In genomic region chr14:73339846-73340565, GRCh38 we compare ENCODE assay signal across 26 cellular contexts.
DNase-seq lines count a peak whose midpoint lies in the region; ATAC-seq, FAIRE-seq and TF ChIP-seq lines count a peak whose summit lies in the region.
"Had no signal": no experiment of that assay in that cellular context is flagged by ENCODE, and none has a peak within 500 bp of the region (broad histone marks: within the 10 kb centered on the region; RNA-seq: fewer than 3 reads in every experiment).

No MANE protein-coding gene starts in this region.

- peaks cover 4% of the 10 kb centered on the region for H3K36me3 Mint-ChIP-seq in brain

- H3K4me2 ChIP-seq in mesendoderm (ENCODE audit: low read length): no peak overlapping the region
- H3K4me2 ChIP-seq: KMS-11 had no signal

- H3K27ac ChIP-seq in mesendoderm (ENCODE audit: low read depth, low read length): no peak overlapping the region
- H3K27ac ChIP-seq: colonic mucosa, esophagus squamous epithelium, KMS-11, SJCRH30, thoracic aorta, uterus had no signal

- H2BK5ac ChIP-seq in mesendoderm (ENCODE audit: low read length): peak overlapping the region; percentile 69

- peaks cover 53% of the 10 kb centered on the region for H3K4me1 Mint-ChIP-seq in brain

- no peak overlapping the region for H4K8ac ChIP-seq in mesendoderm (ENCODE audit: low read depth, low read length)

- H3K4me3 Mint-ChIP-seq in brain: peak overlapping the region in 1 of 5 experiments; percentile 3
- H3K4me3 Mint-ChIP-seq: CD4-positive, alpha-beta T cell; stimulated activated naive CD8-positive, alpha-beta T cell treated with anti-CD3 and anti-CD28 coated beads, Interleukin-15, Interleukin-2, amounts not matched to agents 100 ng/mL and 50 ng/mL, for 24 hours had no signal

- H2BK120ac ChIP-seq in mesendoderm (ENCODE audit: low read depth, low read length): no peak overlapping the region

- H3K4me1 ChIP-seq in mesendoderm (ENCODE audit: control insufficient read depth, low read depth, low read length): peaks cover 4% of the 10 kb centered on the region
- H3K4me1 ChIP-seq: colonic mucosa, SJCRH30, uterus had no signal

- H3K27me3 Mint-ChIP-seq in brain: no peaks in the 10 kb centered on the region
- H3K27me3 Mint-ChIP-seq: CD4-positive, alpha-beta T cell; stimulated activated naive CD8-positive, alpha-beta T cell treated with anti-CD3 and anti-CD28 coated beads, Interleukin-15, Interleukin-2, amounts not matched to agents 100 ng/mL and 50 ng/mL, for 24 hours had no signal

- no peak overlapping the region for H3K23ac ChIP-seq in mesendoderm (ENCODE audit: low read length)

- no peak overlapping the region for H2BK15ac ChIP-seq in mesendoderm (replicated peaks; ENCODE audit: low read depth)

- ATAC-seq in GM21526 (IDR thresholded peaks at IDR 0.05; ENCODE audit: low FRiP score, unreplicated experiment) (no peak), HG02588 (IDR thresholded peaks at IDR 0.05; ENCODE audit: unreplicated experiment) (no peak)

- H3K4ac ChIP-seq in mesendoderm (ENCODE audit: low read depth, low read length): no peak overlapping the region

- DNase-seq in DMS 273 (lab: John Stamatoyannopoulos, UW; ENCODE audit: unreplicated experiment) (peak; percentile 80), NCI-H446 treated with DMSO at 0.1 percent for 48 hours (lab: John Stamatoyannopoulos, UW) (peak; percentile 15), mesendoderm (peak; percentile 92), D721Med (ENCODE audit: insufficient read length, low spot score) (no peak), dedifferentiated amniotic fluid mesenchymal stem cell (ENCODE audit: extremely low spot score) (no peak)
- DNase-seq: activated CD4-positive, alpha-beta T cell treated with anti-CD3 and anti-CD28 coated beads, Interleukin-2, amount 50 U/mL, for 4 hours; activated CD4-positive, CD25-positive, alpha-beta regulatory T cell; activated naive CD4-positive, alpha-beta T cell treated with anti-CD3 and anti-CD28 coated beads, Interleukin-2, amount 50 U/mL, for 16 hours; amniotic stem cell; CD4-positive, alpha-beta T cell; colonic mucosa; esophagus squamous epithelium; foreskin melanocyte; NCI-H1436 treated with DMSO at 0.1 percent for 48 hours; NCI-H510A treated with DMSO at 0.1 percent for 48 hours; SJCRH30; small intestine; uterus had no signal

- FAIRE-seq in D721Med (lab: Jason Lieb, UNC): no peak
- FAIRE-seq: A204.1, RCC 7860, small intestine had no signal

- WGBS in mesendoderm (ENCODE audit: extremely low coverage, insufficient coverage, low lambda C conversion rate): no CpG with 5 or more reads among the region's 6 CpGs

- H3K36me3 ChIP-seq in mesendoderm (ENCODE audit: control insufficient read depth, insufficient read depth, low read length): no peaks in the 10 kb centered on the region
- H3K36me3 ChIP-seq: colonic mucosa, esophagus squamous epithelium, SJCRH30, thoracic aorta, uterus had no signal

- no peak overlapping the region for H4K5ac ChIP-seq in mesendoderm (ENCODE audit: low read length)

- peaks cover 1% of the 10 kb centered on the region for H3K79me1 ChIP-seq in mesendoderm (ENCODE audit: low read length)

- H3K9ac ChIP-seq in mesendoderm (ENCODE audit: low read length): no peak overlapping the region
- H3K9ac ChIP-seq: KMS-11 had no signal

- no peaks in the 10 kb centered on the region for H3K27me3 ChIP-seq in mesendoderm (ENCODE audit: insufficient read depth, low read length, poor library complexity)
- H3K27me3 ChIP-seq: colonic mucosa, esophagus squamous epithelium, SJCRH30, uterus had no signal

- no peak overlapping the region for H2AK5ac ChIP-seq in mesendoderm (ENCODE audit: low read length)

- no peaks in the 10 kb centered on the region for H3K9me3 Mint-ChIP-seq in brain
- H3K9me3 Mint-ChIP-seq: CD4-positive, alpha-beta T cell; stimulated activated naive CD8-positive, alpha-beta T cell treated with anti-CD3 and anti-CD28 coated beads, Interleukin-15, Interleukin-2, amounts not matched to agents 100 ng/mL and 50 ng/mL, for 24 hours had no signal

- H3K18ac ChIP-seq in mesendoderm (ENCODE audit: low read length): no peak overlapping the region

- H3K79me2 ChIP-seq in mesendoderm (ENCODE audit: control insufficient read depth, insufficient read depth, low read length): no peaks in the 10 kb centered on the region

- no peak overlapping the region for H3K4me3 ChIP-seq in mesendoderm (ENCODE audit: low read length)
- H3K4me3 ChIP-seq: colonic mucosa, esophagus squamous epithelium, SJCRH30, thoracic aorta, uterus had no signal

- H3K56ac ChIP-seq in mesendoderm (ENCODE audit: low read length): peak overlapping the region; percentile 18

- TF ChIP-seq CTCF in brain (conservative IDR thresholded peaks at IDR 0.05): no peak
- no peak for TF ChIP-seq CTCF in D721Med (IDR thresholded peaks at IDR 0.05; ENCODE audit: insufficient read depth, missing control alignments)

- H3K27ac Mint-ChIP-seq in brain: peak overlapping the region; percentile 17 to 97 (median 74)
- H3K27ac Mint-ChIP-seq: CD4-positive, alpha-beta T cell; stimulated activated naive CD8-positive, alpha-beta T cell treated with anti-CD3 and anti-CD28 coated beads, Interleukin-15, Interleukin-2, amounts not matched to agents 100 ng/mL and 50 ng/mL, for 24 hours had no signal

Comparison
In these comparisons a context has a peak if more than half of its experiments do, and no peak if none do; other contexts are left out.
1. DNase-seq: peak in DMS 273 (single experiment), NCI-H446 treated with DMSO at 0.1 percent for 48 hours (single experiment) and mesendoderm (single experiment); none in D721Med (single experiment) and dedifferentiated amniotic fluid mesenchymal stem cell (single experiment).